In genomic region chr19:2462635-2463421, GRCh38 we compare ENCODE assay signal across 1 cellular context.
TF ChIP-seq lines count a peak whose summit lies in the region.

No MANE protein-coding gene starts in this region.

TF ChIP-seq in HepG2, 621 proteins besides CTCF, POLR2A, EP300 and RAD21 (continued from another document and continues in another):
- no peak for TF ChIP-seq BCLAF1 (IDR thresholded peaks at IDR 0.05)
- peak; percentile 83; the same call in 1 of the 2 replicates for TF ChIP-seq SIN3B (IDR thresholded peaks at IDR 0.05; ENCODE audit: low read length)
- no peak for TF ChIP-seq EZH2 (conservative IDR thresholded peaks at IDR 0.05; ENCODE audit: low read depth, low read length)
- TF ChIP-seq ZKSCAN8 (CRISPR knock-in tag; IDR thresholded peaks at IDR 0.05; ENCODE audit: borderline replicate concordance), result peak; percentile 82; the same call in 1 of the 2 replicates
- no peak for TF ChIP-seq RERE (CRISPR knock-in tag; IDR thresholded peaks at IDR 0.05; ENCODE audit: low read depth)
- peak; percentile 79 for TF ChIP-seq ZBTB33 (CRISPR knock-in tag; IDR thresholded peaks at IDR 0.05)
- TF ChIP-seq HIVEP1 (CRISPR knock-in tag; IDR thresholded peaks at IDR 0.05), result peak; percentile 92
- no peak for TF ChIP-seq PRDM4 (CRISPR knock-in tag; IDR thresholded peaks at IDR 0.05; ENCODE audit: borderline replicate concordance)
- TF ChIP-seq SYNCRIP (IDR thresholded peaks at IDR 0.05; ENCODE audit: insufficient read depth, low read depth, low read length), result no peak
- TF ChIP-seq LRRFIP1 (CRISPR knock-in tag; conservative IDR thresholded peaks at IDR 0.05), result no peak
- no peak for TF ChIP-seq ZNF572 (CRISPR knock-in tag; IDR thresholded peaks at IDR 0.05)
- peak; percentile 46; the same call in 1 of the 2 replicates for TF ChIP-seq NRL (CRISPR knock-in tag; IDR thresholded peaks at IDR 0.05; ENCODE audit: borderline replicate concordance)
- no peak for TF ChIP-seq EEA1 (CRISPR knock-in tag; IDR thresholded peaks at IDR 0.05; ENCODE audit: borderline replicate concordance)
- peak; percentile 62; the same call in 1 of the 2 replicates for TF ChIP-seq ZNF558 (CRISPR knock-in tag; IDR thresholded peaks at IDR 0.05; ENCODE audit: borderline replicate concordance)
- peak; percentile 55; the same call in 1 of the 2 replicates for TF ChIP-seq ZFP1 (CRISPR knock-in tag; IDR thresholded peaks at IDR 0.05)
- no peak for TF ChIP-seq DZIP1 (CRISPR knock-in tag; IDR thresholded peaks at IDR 0.05)
- no peak for TF ChIP-seq CENPT (CRISPR knock-in tag; IDR thresholded peaks at IDR 0.05; ENCODE audit: low read depth)
- TF ChIP-seq IRF9 (CRISPR knock-in tag; IDR thresholded peaks at IDR 0.05; ENCODE audit: borderline replicate concordance), result no peak
- peak; percentile 88 for TF ChIP-seq SNAI1 (CRISPR knock-in tag; IDR thresholded peaks at IDR 0.05; ENCODE audit: borderline replicate concordance)
- peak; percentile 74 for TF ChIP-seq NAIF1 (CRISPR knock-in tag; IDR thresholded peaks at IDR 0.05; ENCODE audit: borderline replicate concordance)
- TF ChIP-seq MXD4 (CRISPR knock-in tag; IDR thresholded peaks at IDR 0.05), result no peak
- peak; percentile 78; the same call in 1 of the 2 replicates for TF ChIP-seq ZNF431 (CRISPR knock-in tag; IDR thresholded peaks at IDR 0.05; ENCODE audit: borderline replicate concordance, low read depth)
- TF ChIP-seq ZNF12 (CRISPR knock-in tag; IDR thresholded peaks at IDR 0.05), result peak; percentile 63; the same call in 1 of the 2 replicates
- no peak for TF ChIP-seq JDP2 (CRISPR knock-in tag; IDR thresholded peaks at IDR 0.05; ENCODE audit: borderline replicate concordance)
- TF ChIP-seq ZNF770 (CRISPR knock-in tag; IDR thresholded peaks at IDR 0.05), result peak; percentile 76; the same call in 1 of the 2 replicates
- 0 out of 2 replicates have a peak, but pooled peaks have one; percentile 48 for TF ChIP-seq FOXO1 (CRISPR knock-in tag; IDR thresholded peaks at IDR 0.05)
- no peak for TF ChIP-seq ZNF557 (CRISPR knock-in tag; IDR thresholded peaks at IDR 0.05)
- peak; percentile 84; the same call in 1 of the 2 replicates for TF ChIP-seq PRMT3 (CRISPR knock-in tag; IDR thresholded peaks at IDR 0.05; ENCODE audit: borderline replicate concordance, low read depth)
- peak; percentile 85 for TF ChIP-seq RXRB (CRISPR knock-in tag; IDR thresholded peaks at IDR 0.05; ENCODE audit: borderline replicate concordance)
- TF ChIP-seq ZNF451 (CRISPR knock-in tag; IDR thresholded peaks at IDR 0.05), result no peak
- TF ChIP-seq THRA (CRISPR knock-in tag; IDR thresholded peaks at IDR 0.05; ENCODE audit: borderline replicate concordance), result peak; percentile 67
- no peak for TF ChIP-seq HOXA7 (CRISPR knock-in tag; IDR thresholded peaks at IDR 0.05)
- TF ChIP-seq GPN1 (CRISPR knock-in tag; IDR thresholded peaks at IDR 0.05; ENCODE audit: borderline replicate concordance), result no peak
